ENCODE assay signal across 22 cellular contexts in genomic region chr19:42368765-42369164, GRCh38. TPM values are rescaled to one million over a fixed set of nuclear protein-coding genes. Genes with fewer than 3 reads are reported as not detected.
DNase-seq lines count a peak whose midpoint lies in the region; ATAC-seq, FAIRE-seq and TF ChIP-seq lines count a peak whose summit lies in the region.
"Had no signal": no experiment of that assay in that cellular context is flagged by ENCODE, and none has a peak within 500 bp of the region (broad histone marks: within the 10 kb centered on the region; RNA-seq: fewer than 3 reads in every experiment).

No MANE protein-coding gene starts in this region.

- no peak overlapping the region for H3K4me3 ChIP-seq in IMR-90 (ENCODE audit: insufficient read depth, low read depth, low read length)
- H3K4me3 ChIP-seq: GM23248, HAP-1 had no signal

- H3K9ac ChIP-seq in IMR-90 (ENCODE audit: low read depth, low read length), result no peak overlapping the region
- H3K9ac ChIP-seq: GM23248 had no signal

- no peak overlapping the region for H3K23ac ChIP-seq in IMR-90 (ENCODE audit: low read depth, low read length)

- WGBS in IMR-90 (ENCODE audit: extremely low coverage in 2 of 2, insufficient read length in 1 of 2), 2 experiments, result 91% methylated on average over 13 of the region's 15 CpGs; no CpG with 5 or more reads in 1 of the 2 experiments

- peaks cover 2% of the 10 kb centered on the region; the same call in 1 of the 2 replicates for H3K4me1 ChIP-seq in IMR-90 (ENCODE audit: control insufficient read depth, insufficient read depth, low read length)
- H3K4me1 ChIP-seq: HAP-1 had no signal

- no peak overlapping the region for H3K4me3 Mint-ChIP-seq in activated T-helper 17 cell treated with anti-CD3 and anti-CD28 coated beads, Interleukin-2, amount 50 U/mL, for 72 hours
- H3K4me3 Mint-ChIP-seq in memory B cell, result no peak overlapping the region
- H3K4me3 Mint-ChIP-seq: CD4-positive, alpha-beta memory T cell; HFFc6 had no signal

- no peak overlapping the region for H2BK120ac ChIP-seq in IMR-90 (ENCODE audit: low read depth, low read length)

- CTCF ChIA-PET in IMR-90 (lab: Yijun Ruan, JAX), result no interaction called here

- H3K27me3 Mint-ChIP-seq in activated T-helper 17 cell treated with anti-CD3 and anti-CD28 coated beads, Interleukin-2, amount 50 U/mL, for 72 hours, result no peaks in the 10 kb centered on the region
- H3K27me3 Mint-ChIP-seq in memory B cell, result no peaks in the 10 kb centered on the region
- H3K27me3 Mint-ChIP-seq: CD4-positive, alpha-beta memory T cell had no signal

- H3K27me3 ChIP-seq in IMR-90 (ENCODE audit: control insufficient read depth, insufficient read depth, low read length), result no peaks in the 10 kb centered on the region

- DNase-seq in IMR-90, result no peak
- DNase-seq in memory B cell (ENCODE audit: low spot score in 2 of 2), result no peak
- DNase-seq in urothelium cell line (ENCODE audit: low spot score), result no peak
- DNase-seq in NCI-H2107 (lab: John Stamatoyannopoulos, UW), result no peak
- DNase-seq in cortex of kidney (lab: John Stamatoyannopoulos, UW), result no peak
- DNase-seq: C1 segment of cervical spinal cord; Calu3; CD4-positive, alpha-beta memory T cell; COR-L47; DMS53; DMS79 treated with DMSO at 0.1 percent for 48 hours; GF-D8; GM23248; HFFc6 had no signal

- no peak overlapping the region for H3K27ac ChIP-seq in IMR-90 (ENCODE audit: insufficient read depth, low read length)
- H3K27ac ChIP-seq: GM23248 had no signal

- peak overlapping the region; percentile 33 for H2AFZ ChIP-seq in IMR-90 (replicated peaks; ENCODE audit: low read length, poor library complexity)
- H2AFZ ChIP-seq: GM23248 had no signal

- H2BK5ac ChIP-seq in IMR-90 (ENCODE audit: low read depth, low read length, poor library complexity, severe bottlenecking), result no peak overlapping the region

- no TSS peak for BruUV-seq in IMR-90 (replicated peaks; lab: Mats Ljungman, UMichigan)

- no peak overlapping the region for H3K4me2 ChIP-seq in IMR-90 (ENCODE audit: low read depth, low read length)

- no peak for TF ChIP-seq CTCF in IMR-90 (conservative IDR thresholded peaks at IDR 0.05; ENCODE audit: low read depth, low read length)

- no peak overlapping the region for H3K56ac ChIP-seq in IMR-90 (ENCODE audit: extremely low read depth, insufficient read depth, low read length)

- no peak overlapping the region for H3K14ac ChIP-seq in IMR-90 (replicated peaks; ENCODE audit: low read depth, low read length)

- dilution Hi-C loops in IMR-90 (cut with HindIII; ENCODE audit: low sequenced_read_pairs, unreplicated experiment), result no loop called here

- H3K4me1 Mint-ChIP-seq in activated T-helper 17 cell treated with anti-CD3 and anti-CD28 coated beads, Interleukin-2, amount 50 U/mL, for 72 hours, result peaks cover 5% of the 10 kb centered on the region
- H3K4me1 Mint-ChIP-seq in memory B cell, result peaks cover 43% of the 10 kb centered on the region

- FAIRE-seq in urothelium cell line (lab: Jason Lieb, UNC), result peak; percentile 37
- FAIRE-seq: GM12891, H54 had no signal

- no peak overlapping the region for H4K5ac ChIP-seq in IMR-90 (ENCODE audit: low read depth, low read length)

- TF ChIP-seq RAD21 in IMR-90 (IDR thresholded peaks at IDR 0.05; ENCODE audit: low read length), result no peak

- H3K4ac ChIP-seq in IMR-90 (ENCODE audit: low read depth, low read length), result no peak overlapping the region

- no peak overlapping the region for H2BK20ac ChIP-seq in IMR-90 (ENCODE audit: low read depth, low read length)

- no peak overlapping the region for H4K8ac ChIP-seq in IMR-90 (ENCODE audit: low read depth in 2 of 2, low read length in 2 of 2)

- no peak overlapping the region for H4K91ac ChIP-seq in IMR-90 (ENCODE audit: insufficient read depth, low read depth, low read length)

- H3K36me3 ChIP-seq in IMR-90 (ENCODE audit: control insufficient read depth, insufficient read depth, low read length), result peaks cover 15% of the 10 kb centered on the region

- in situ Hi-C loops in IMR-90 (cut with MboI; ENCODE audit: low sequenced_read_pairs), result no loop called here

- H2AK9ac ChIP-seq in IMR-90 (replicated peaks; ENCODE audit: low read depth, low read length, poor library complexity), result peak overlapping the region; percentile 28

- peaks cover 6% of the 10 kb centered on the region for H3K9me1 ChIP-seq in IMR-90 (ENCODE audit: insufficient read depth, low read length)

- H3K9me3 Mint-ChIP-seq in activated T-helper 17 cell treated with anti-CD3 and anti-CD28 coated beads, Interleukin-2, amount 50 U/mL, for 72 hours, result no peaks in the 10 kb centered on the region
- no peaks in the 10 kb centered on the region for H3K9me3 Mint-ChIP-seq in memory B cell
- H3K9me3 Mint-ChIP-seq: HFFc6 had no signal

- H2AK5ac ChIP-seq in IMR-90 (ENCODE audit: low read depth, low read length), result no peak overlapping the region

- H4K20me1 ChIP-seq in IMR-90 (ENCODE audit: insufficient read depth, low read length), result peaks cover 3% of the 10 kb centered on the region; the same call in 1 of the 2 replicates

- no peak overlapping the region for H2BK15ac ChIP-seq in IMR-90 (ENCODE audit: low read depth, low read length)

- no peak overlapping the region for H3K18ac ChIP-seq in IMR-90 (ENCODE audit: low read depth, low read length)

- no peak for ATAC-seq in IMR-90 (ENCODE audit: low read depth)
- ATAC-seq in activated T-helper 17 cell treated with anti-CD3 and anti-CD28 coated beads, Interleukin-2, amount 50 U/mL, for 72 hours (replicated peaks), result no peak
- ATAC-seq in memory B cell (ENCODE audit: low read depth), result no peak
- no peak for ATAC-seq in GM19463 (IDR thresholded peaks at IDR 0.05; ENCODE audit: unreplicated experiment)

- POLR2A ChIA-PET in IMR-90 (lab: Charles Lee; ENCODE audit: unreplicated experiment), result no interaction called here

- H3K27ac Mint-ChIP-seq in activated T-helper 17 cell treated with anti-CD3 and anti-CD28 coated beads, Interleukin-2, amount 50 U/mL, for 72 hours, result peak overlapping the region; percentile 22
- H3K27ac Mint-ChIP-seq in memory B cell, result peak overlapping the region; percentile 20
- H3K27ac Mint-ChIP-seq: CD4-positive, alpha-beta memory T cell; HFFc6 had no signal

- TF ChIP-seq POLR2A in IMR-90 (IDR thresholded peaks at IDR 0.05; ENCODE audit: low read depth, low read length), result no peak

- no peaks in the 10 kb centered on the region for H3K36me3 Mint-ChIP-seq in activated T-helper 17 cell treated with anti-CD3 and anti-CD28 coated beads, Interleukin-2, amount 50 U/mL, for 72 hours (ENCODE audit: low read depth)
- H3K36me3 Mint-ChIP-seq in memory B cell, result peaks cover 2% of the 10 kb centered on the region

- intact Hi-C loops in IMR-90 (cut with micrococcal nuclease), result no loop called here

- H3K9me3 ChIP-seq in IMR-90 (ENCODE audit: control insufficient read depth, insufficient read depth, low read length), result no peaks in the 10 kb centered on the region; the same call in 1 of the 2 replicates
- H3K9me3 ChIP-seq: HAP-1 had no signal

- no peaks in the 10 kb centered on the region for H3K79me1 ChIP-seq in IMR-90 (ENCODE audit: low read depth in 1 of 2, low read length in 2 of 2)

TF ChIP-seq in IMR-90, 13 proteins besides CTCF, POLR2A, EP300 and RAD21:
- TF ChIP-seq CEBPB (IDR thresholded peaks at IDR 0.05; ENCODE audit: low read depth, low read length), result no peak
- TF ChIP-seq MAZ (IDR thresholded peaks at IDR 0.05; ENCODE audit: borderline replicate concordance, low read depth, low read length), result no peak
- TF ChIP-seq MXI1 (IDR thresholded peaks at IDR 0.05; ENCODE audit: borderline replicate concordance, low read depth, low read length), result no peak
- no peak for TF ChIP-seq BHLHE40 (IDR thresholded peaks at IDR 0.05; ENCODE audit: low read depth, low read length)
- no peak for TF ChIP-seq CHD1 (IDR thresholded peaks at IDR 0.05; ENCODE audit: low read depth, low read length)
- no peak for TF ChIP-seq SMC3 (IDR thresholded peaks at IDR 0.05; ENCODE audit: low read depth, low read length)

RNA-seq across cellular contexts. Expression of gene CNFN, which starts 21.3 kb away (rescaled TPM):
- not detected in 2 replicates for total RNA-seq in IMR-90 (2012; rRNA removed)
- 1.0 and 1.2 TPM in 2 replicates for polyA plus RNA-seq in IMR-90 (2012; rRNA removed)
- not detected in 2 replicates for polyA plus RNA-seq in IMR-90 (2012; cell fraction: cytosol; rRNA removed)
- 0.23 TPM in 1 of 2 replicates, not detected in the other for polyA plus RNA-seq in IMR-90 (2012; cell fraction: nucleus; rRNA removed; ENCODE audit: low replicate concordance)
- under 1 TPM in 1 of 2 donors, not detected in 1; 0.54 TPM for total RNA-seq in activated T-helper 17 cell treated with anti-CD3 and anti-CD28 coated beads, Interleukin-2, amount 50 U/mL, for 72 hours
- total RNA-seq: A673; CD4-positive, alpha-beta memory T cell; GM23248 had no signal

RNA-seq across cellular contexts. Expression of gene MEGF8, which starts 43.3 kb away (rescaled TPM):
- 2.3 and 2.5 TPM in 2 replicates for total RNA-seq in IMR-90 (2012; rRNA removed)
- polyA plus RNA-seq in IMR-90 (2012; rRNA removed), result 12.5 and 13.7 TPM in 2 replicates
- 7.6 and 17.1 TPM in 2 replicates for polyA plus RNA-seq in IMR-90 (2012; cell fraction: cytosol; rRNA removed)
- 17.5 and 26.7 TPM in 2 replicates for polyA plus RNA-seq in IMR-90 (2012; cell fraction: nucleus; rRNA removed; ENCODE audit: low replicate concordance)
- 1 to 10 TPM; 3.0 to 3.1 TPM for total RNA-seq in activated T-helper 17 cell treated with anti-CD3 and anti-CD28 coated beads, Interleukin-2, amount 50 U/mL, for 72 hours

RNA-seq across cellular contexts. Expression of gene TMEM145, which starts 55.7 kb away (rescaled TPM):
- under 0.01 and 2.5 TPM in 2 replicates for total RNA-seq in IMR-90 (2012; rRNA removed)
- polyA plus RNA-seq in IMR-90 (2012; rRNA removed), result 0.09 and 0.41 TPM in 2 replicates
- polyA plus RNA-seq in IMR-90 (2012; cell fraction: cytosol; rRNA removed), result 0.10 and 0.20 TPM in 2 replicates
- 1.5 and 2.9 TPM in 2 replicates for polyA plus RNA-seq in IMR-90 (2012; cell fraction: nucleus; rRNA removed; ENCODE audit: low replicate concordance)
- 1 to 10 TPM in 1 of 2 donors, under 1 TPM in 1; 0.50 to 1.6 TPM for total RNA-seq in activated T-helper 17 cell treated with anti-CD3 and anti-CD28 coated beads, Interleukin-2, amount 50 U/mL, for 72 hours
- total RNA-seq: A172; CD4-positive, alpha-beta memory T cell; G401; GM23248 had no signal
- polyA plus RNA-seq: CD4-positive, alpha-beta memory T cell; GM23248 had no signal

RNA-seq across cellular contexts. Expression of gene LIPE, which starts 58.4 kb away (rescaled TPM):
- 0.83 and 1.1 TPM in 2 replicates for total RNA-seq in IMR-90 (2012; rRNA removed)
- 5.4 and 5.9 TPM in 2 replicates for polyA plus RNA-seq in IMR-90 (2012; rRNA removed)
- 3.2 and 4.7 TPM in 2 replicates for polyA plus RNA-seq in IMR-90 (2012; cell fraction: cytosol; rRNA removed)
- polyA plus RNA-seq in IMR-90 (2012; cell fraction: nucleus; rRNA removed; ENCODE audit: low replicate concordance), result 2.2 and 7.5 TPM in 2 replicates
- 10 to 100 TPM; 12.5 to 25.5 TPM for total RNA-seq in activated T-helper 17 cell treated with anti-CD3 and anti-CD28 coated beads, Interleukin-2, amount 50 U/mL, for 72 hours
- total RNA-seq: A172 had no signal
